ENCODE assay signal across 20 cellular contexts in the genomic region with DNA sequence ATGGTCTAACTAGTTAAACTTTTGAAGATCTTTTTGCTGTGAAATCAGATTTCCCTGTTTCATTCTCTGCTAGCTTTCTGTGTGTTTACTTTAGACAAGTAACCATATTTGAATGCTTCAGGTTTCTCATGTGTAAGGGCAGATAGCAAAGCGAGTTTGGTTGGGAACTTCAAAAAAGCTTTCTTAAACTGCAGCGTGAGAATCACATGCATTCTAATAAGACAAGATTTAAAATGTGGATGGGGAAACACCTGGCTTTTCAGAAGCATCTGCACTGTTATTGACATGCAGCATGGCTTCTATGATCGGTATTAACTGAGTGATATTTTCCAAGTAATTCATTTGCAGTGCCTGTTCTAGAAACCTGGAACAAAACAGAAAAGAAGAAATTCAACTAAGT.
DNase-seq lines count a peak whose midpoint lies in the region; ATAC-seq, FAIRE-seq and TF ChIP-seq lines count a peak whose summit lies in the region.
"Had no signal": no experiment of that assay in that cellular context is flagged by ENCODE, and none has a peak within 500 bp of the region (broad histone marks: within the 10 kb centered on the region; RNA-seq: fewer than 3 reads in every experiment).

No MANE protein-coding gene starts in this region.

- H3K27ac Mint-ChIP-seq in activated CD4-positive, alpha-beta T cell treated with anti-CD3 and anti-CD28 coated beads, Interleukin-2, amount 10 ng/mL, durations not matched to agents 24 days and 14 days, result no peak overlapping the region
- H3K27ac Mint-ChIP-seq in T-cell, result no peak overlapping the region
- H3K27ac Mint-ChIP-seq: dendritic cell treated with granulocyte-macrophage colony-stimulating factor and Interleukin-4, amounts not matched to agents 40 ng/mL and 50 ng/mL, for 4 days had no signal

- ATAC-seq in GM21367 (IDR thresholded peaks at IDR 0.05; ENCODE audit: unreplicated experiment), result peak; percentile 44
- ATAC-seq in HG02852 (IDR thresholded peaks at IDR 0.05; ENCODE audit: unreplicated experiment), result peak; percentile 48
- ATAC-seq in HG03520 (IDR thresholded peaks at IDR 0.05; ENCODE audit: unreplicated experiment), result peak; percentile 36
- no peak for ATAC-seq in T-cell (replicated peaks in 1 of 4)
- ATAC-seq: A549 had no signal

- intact Hi-C loops in activated CD4-positive, alpha-beta T cell treated with anti-CD3 and anti-CD28 coated beads, Interleukin-2, amount 10 ng/mL, durations not matched to agents 24 days and 14 days (cut with micrococcal nuclease), result no loop called here

- TF ChIP-seq CTCF in GM12865 (IDR thresholded peaks at IDR 0.05; ENCODE audit: insufficient read depth, low read depth, low read length, missing control alignments), result no peak

- POLR2A ChIA-PET in T-cell (lab: Charles Lee), result no interaction called here

- DNase-seq in GM12865 (ENCODE audit: low read depth) (peak; percentile 92), urothelium cell line (ENCODE audit: low spot score) (no peak), T-cell (no peak)
- DNase-seq in activated CD4-positive, alpha-beta T cell treated with anti-CD3 and anti-CD28 coated beads, Interleukin-2, amount 10 ng/mL, durations not matched to agents 24 days and 14 days, result no peak
- DNase-seq in activated CD4-positive, alpha-beta T cell treated with anti-CD3 and anti-CD28 coated beads for 4 hours, result no peak
- DNase-seq: activated CD4-positive, alpha-beta T cell treated with anti-CD3 and anti-CD28 coated beads for 48 hours; activated CD8-positive, alpha-beta memory T cell treated with anti-CD3 and anti-CD28 coated beads, Interleukin-2, amount 50 U/mL, for 4 hours; activated effector memory CD4-positive, alpha-beta T cell treated with anti-CD3 and anti-CD28 coated beads, Interleukin-2, amount 50 U/mL, for 16 hours; GDM1; NCI-H1417; NCI-H524 treated with DMSO at 0.1 percent for 48 hours; nucleus accumbens; uterus had no signal

- no peaks in the 10 kb centered on the region for H3K4me1 Mint-ChIP-seq in activated CD4-positive, alpha-beta T cell treated with anti-CD3 and anti-CD28 coated beads, Interleukin-2, amount 10 ng/mL, durations not matched to agents 24 days and 14 days
- H3K4me1 Mint-ChIP-seq in T-cell, result no peaks in the 10 kb centered on the region

- FAIRE-seq in urothelium cell line (lab: Jason Lieb, UNC), result no peak
- FAIRE-seq: A549, GM12891 had no signal

- H3K9me3 Mint-ChIP-seq in activated CD4-positive, alpha-beta T cell treated with anti-CD3 and anti-CD28 coated beads, Interleukin-2, amount 10 ng/mL, durations not matched to agents 24 days and 14 days, result no peaks in the 10 kb centered on the region
- H3K9me3 Mint-ChIP-seq in T-cell, result no peaks in the 10 kb centered on the region
- H3K9me3 Mint-ChIP-seq: dendritic cell treated with granulocyte-macrophage colony-stimulating factor and Interleukin-4, amounts not matched to agents 40 ng/mL and 50 ng/mL, for 4 days had no signal

- peak overlapping the region; percentile 54 for H3K4me3 ChIP-seq in GM12865 (ENCODE audit: low read depth, low read length)
- H3K4me3 ChIP-seq: A549, right atrium auricular region, uterus had no signal

- no peaks in the 10 kb centered on the region for H3K27me3 Mint-ChIP-seq in activated CD4-positive, alpha-beta T cell treated with anti-CD3 and anti-CD28 coated beads, Interleukin-2, amount 10 ng/mL, durations not matched to agents 24 days and 14 days
- H3K27me3 Mint-ChIP-seq in T-cell, result no peaks in the 10 kb centered on the region
- H3K27me3 Mint-ChIP-seq: dendritic cell treated with granulocyte-macrophage colony-stimulating factor and Interleukin-4, amounts not matched to agents 40 ng/mL and 50 ng/mL, for 4 days had no signal

- H3K4me3 Mint-ChIP-seq in activated CD4-positive, alpha-beta T cell treated with anti-CD3 and anti-CD28 coated beads, Interleukin-2, amount 10 ng/mL, durations not matched to agents 24 days and 14 days, result no peak overlapping the region
- no peak overlapping the region for H3K4me3 Mint-ChIP-seq in T-cell
- H3K4me3 Mint-ChIP-seq: dendritic cell treated with granulocyte-macrophage colony-stimulating factor and Interleukin-4, amounts not matched to agents 40 ng/mL and 50 ng/mL, for 4 days had no signal

- CTCF ChIA-PET in T-cell (lab: Charles Lee), result no interaction called here

- no peaks in the 10 kb centered on the region for H3K36me3 Mint-ChIP-seq in activated CD4-positive, alpha-beta T cell treated with anti-CD3 and anti-CD28 coated beads, Interleukin-2, amount 10 ng/mL, durations not matched to agents 24 days and 14 days (ENCODE audit: low read depth)
- H3K36me3 Mint-ChIP-seq in T-cell, result no peaks in the 10 kb centered on the region

Comparison
In these comparisons a context has a peak if more than half of its experiments do, and no peak if none do; other contexts are left out.
1. ATAC-seq: peak in GM21367 (single experiment), HG02852 (single experiment) and HG03520 (single experiment); none in T-cell (0 of 4).